In genomic region chr12:80412343-80412953, GRCh38 we compare ENCODE assay signal across 8 cellular contexts. TPM values are rescaled to one million over a fixed set of nuclear protein-coding genes. Genes with fewer than 3 reads are reported as not detected.
DNase-seq lines count a peak whose midpoint lies in the region; ATAC-seq, FAIRE-seq and TF ChIP-seq lines count a peak whose summit lies in the region.

No MANE protein-coding gene starts in this region.

- no peak overlapping the region for H3K27ac Mint-ChIP-seq in naive thymus-derived CD4-positive, alpha-beta T cell
- H3K27ac Mint-ChIP-seq in activated T-cell treated with anti-CD3 and anti-CD28 coated beads, Interleukin-2, amount 50 U/mL, for 24 hours = no peak overlapping the region

- intact Hi-C loops in dorsolateral prefrontal cortex (cut with DNase I) = no loop called here
- intact Hi-C loops in naive thymus-derived CD4-positive, alpha-beta T cell (cut with micrococcal nuclease) = loop anchor here in 1 of 2 donors (2.0 kb wide), 1 partner anchor 716 kb away; no protein-coding TSS in a partner anchor

- no peaks in the 10 kb centered on the region for H3K36me3 Mint-ChIP-seq in naive thymus-derived CD4-positive, alpha-beta T cell
- H3K36me3 Mint-ChIP-seq in activated T-cell treated with anti-CD3 and anti-CD28 coated beads, Interleukin-2, amount 50 U/mL, for 24 hours (ENCODE audit: low read depth) = no peaks in the 10 kb centered on the region

- H3K27me3 Mint-ChIP-seq in naive thymus-derived CD4-positive, alpha-beta T cell = no peaks in the 10 kb centered on the region
- H3K27me3 Mint-ChIP-seq in activated T-cell treated with anti-CD3 and anti-CD28 coated beads, Interleukin-2, amount 50 U/mL, for 24 hours = no peaks in the 10 kb centered on the region

- H3K36me3 ChIP-seq in OCI-LY3 (replicated peaks; ENCODE audit: low read depth, low read length) = no peaks in the 10 kb centered on the region
- no peaks in the 10 kb centered on the region for H3K36me3 ChIP-seq in naive thymus-derived CD4-positive, alpha-beta T cell (ENCODE audit: control insufficient read depth in 2 of 3, insufficient read depth in 3 of 3, low read length in 3 of 3)

- H3K4me1 Mint-ChIP-seq in naive thymus-derived CD4-positive, alpha-beta T cell = no peaks in the 10 kb centered on the region
- H3K4me1 Mint-ChIP-seq in activated T-cell treated with anti-CD3 and anti-CD28 coated beads, Interleukin-2, amount 50 U/mL, for 24 hours (ENCODE audit: low read depth) = no peaks in the 10 kb centered on the region

- in situ Hi-C loops in KBM-7 (cut with MboI; ENCODE audit: low pct_unique_long_range_greater_than_20kb, low sequenced_read_pairs) = no loop called here

- no peaks in the 10 kb centered on the region for H4K20me1 ChIP-seq in OCI-LY3 (ENCODE audit: insufficient read depth, low read length)

- H3K27ac ChIP-seq in OCI-LY3 (ENCODE audit: low read length) = no peak overlapping the region
- H3K27ac ChIP-seq in dorsolateral prefrontal cortex = no peak overlapping the region
- H3K27ac ChIP-seq in naive thymus-derived CD4-positive, alpha-beta T cell (ENCODE audit: low read depth, low read length) = no peak overlapping the region

- H3K9me3 Mint-ChIP-seq in naive thymus-derived CD4-positive, alpha-beta T cell = peaks cover 0 to 2% (median 0%) of the 10 kb centered on the region in 11 donors
- H3K9me3 Mint-ChIP-seq in activated T-cell treated with anti-CD3 and anti-CD28 coated beads, Interleukin-2, amount 50 U/mL, for 24 hours = no peaks in the 10 kb centered on the region

- DNase-seq in KBM-7 = peak; percentile 54
- no peak for DNase-seq in dorsolateral prefrontal cortex
- peak; percentile 63 for DNase-seq in midbrain (lab: John Stamatoyannopoulos, UW)
- DNase-seq in naive thymus-derived CD4-positive, alpha-beta T cell = no peak
- no peak for DNase-seq in activated T-cell treated with anti-CD3 and anti-CD28 coated beads, Interleukin-2, amount 50 U/mL, for 24 hours

- POLR2A ChIA-PET in naive thymus-derived CD4-positive, alpha-beta T cell (lab: Charles Lee) = no interaction called here

- CTCF ChIA-PET in naive thymus-derived CD4-positive, alpha-beta T cell (lab: Charles Lee) = no interaction called here

- H3K9ac ChIP-seq in OCI-LY3 (ENCODE audit: low read length) = no peak overlapping the region

- H3K27me3 ChIP-seq in OCI-LY3 (ENCODE audit: low read depth, low read length) (no peaks in the 10 kb centered on the region), dorsolateral prefrontal cortex (no peaks in the 10 kb centered on the region)
- H3K27me3 ChIP-seq in naive thymus-derived CD4-positive, alpha-beta T cell (ENCODE audit: control insufficient read depth in 2 of 2, insufficient read depth in 2 of 2, low read length in 2 of 2) = no peaks in the 10 kb centered on the region

- H3K4me3 Mint-ChIP-seq in naive thymus-derived CD4-positive, alpha-beta T cell = no peak overlapping the region
- H3K4me3 Mint-ChIP-seq in activated T-cell treated with anti-CD3 and anti-CD28 coated beads, Interleukin-2, amount 50 U/mL, for 24 hours = no peak overlapping the region

- ATAC-seq in GM21786 (IDR thresholded peaks at IDR 0.05; ENCODE audit: unreplicated experiment) = peak; percentile 78
- ATAC-seq in naive thymus-derived CD4-positive, alpha-beta T cell = no peak

- peak; percentile 79 for TF ChIP-seq CTCF in OCI-LY3 (IDR thresholded peaks at IDR 0.05; ENCODE audit: low read depth, low read length)
- TF ChIP-seq CTCF in dorsolateral prefrontal cortex (IDR thresholded peaks at IDR 0.05 in 54 of 56, conservative IDR thresholded peaks at IDR 0.05 in 2 of 56; ENCODE audit: low read depth in 1 of 56, partially characterized antibody in 56 of 56) = peak; percentile 58 to 97 (median 81)

- H3K79me2 ChIP-seq in OCI-LY3 (ENCODE audit: low read length) = no peaks in the 10 kb centered on the region

- peak overlapping the region; percentile 32 for H3K4me2 ChIP-seq in OCI-LY3 (ENCODE audit: low read length)

- FAIRE-seq in G401.6 (lab: Jason Lieb, UNC) = peak; percentile 96

- H3K4me1 ChIP-seq in OCI-LY3 (ENCODE audit: low read length) = peaks cover 18% of the 10 kb centered on the region
- no peaks in the 10 kb centered on the region for H3K4me1 ChIP-seq in naive thymus-derived CD4-positive, alpha-beta T cell (ENCODE audit: control insufficient read depth in 2 of 2, insufficient read depth in 2 of 2, low read length in 2 of 2)

- H3K4me3 ChIP-seq in OCI-LY3 (ENCODE audit: low read length) = no peak overlapping the region; the same call in 1 of the 2 replicates
- H3K4me3 ChIP-seq in dorsolateral prefrontal cortex = no peak overlapping the region
- no peak overlapping the region for H3K4me3 ChIP-seq in naive thymus-derived CD4-positive, alpha-beta T cell (ENCODE audit: low read length)

- no peaks in the 10 kb centered on the region for H3K9me3 ChIP-seq in OCI-LY3 (ENCODE audit: insufficient read depth, low read length)
- H3K9me3 ChIP-seq in naive thymus-derived CD4-positive, alpha-beta T cell (ENCODE audit: control insufficient read depth in 2 of 3, low read length in 3 of 3) = no peaks in the 10 kb centered on the region

- no peak overlapping the region for H2AFZ ChIP-seq in OCI-LY3 (ENCODE audit: low read depth, low read length)

RNA-seq across cellular contexts. Expression of gene PTPRQ, which starts 31.6 kb away (rescaled TPM):
- total RNA-seq in dorsolateral prefrontal cortex = 1 to 10 TPM in 113 of 120 experiments, under 1 TPM in 7; 0.43 to 4.9 (median 2.1) TPM
- total RNA-seq in naive thymus-derived CD4-positive, alpha-beta T cell = not detected
- polyA plus RNA-seq in naive thymus-derived CD4-positive, alpha-beta T cell = not detected

Comparison
In these comparisons a context has a peak if more than half of its experiments do, and no peak if none do; other contexts are left out.
1. DNase-seq: peak in KBM-7 (single experiment) and midbrain (single experiment); none in dorsolateral prefrontal cortex (0 of 10), naive thymus-derived CD4-positive, alpha-beta T cell (0 of 9) and activated T-cell treated with anti-CD3 and anti-CD28 coated beads, Interleukin-2, amount 50 U/mL, for 24 hours (single experiment).